In the genomic region with DNA sequence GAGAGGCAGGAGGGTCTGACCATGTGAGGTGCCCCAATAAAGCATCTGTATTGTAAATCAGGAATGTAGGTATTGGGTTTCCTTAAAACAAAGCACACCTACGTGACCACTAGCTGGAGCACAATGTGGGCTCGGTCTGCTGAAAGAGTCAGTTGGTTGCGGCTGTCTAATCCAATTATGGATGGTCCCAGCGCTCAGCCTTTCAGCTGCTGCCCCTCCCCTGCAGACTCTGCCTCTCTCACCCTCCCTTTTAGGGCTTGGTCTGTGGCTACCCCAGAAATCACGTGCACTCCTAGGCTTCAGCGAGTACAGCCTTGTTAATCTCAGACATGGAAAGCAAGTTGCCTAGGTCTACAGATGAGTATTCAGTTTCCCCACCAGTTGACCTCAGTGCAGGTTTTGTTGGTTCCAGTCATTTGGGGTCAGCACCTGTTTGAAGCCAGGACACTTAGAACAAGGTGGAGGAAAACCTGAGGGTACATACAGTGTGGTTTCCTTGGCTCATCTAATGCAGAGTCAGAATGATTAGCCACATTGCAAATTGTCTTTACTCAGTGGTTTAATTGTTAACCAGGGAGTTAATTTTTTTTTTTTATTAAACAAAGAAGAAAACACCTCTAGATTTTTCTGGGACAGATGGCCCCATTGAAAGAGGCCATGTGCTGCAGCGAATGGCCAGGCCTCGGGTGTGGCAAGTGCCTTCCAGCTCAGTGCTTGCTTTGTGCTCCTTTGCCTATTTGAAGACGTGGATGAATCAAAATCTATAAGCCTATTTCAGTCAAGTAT, we compare ENCODE assay signal across 9 cellular contexts.
A peak's percentile ranks its signal among the peaks of the same experiment; 100 is the strongest.
DNase-seq lines count a peak whose midpoint lies in the region; ATAC-seq, FAIRE-seq and TF ChIP-seq lines count a peak whose summit lies in the region.
"Had no signal": no experiment of that assay in that cellular context is flagged by ENCODE, and none has a peak within 500 bp of the region (broad histone marks: within the 10 kb centered on the region; RNA-seq: fewer than 3 reads in every experiment).

No MANE protein-coding gene starts in this region.

- RAD21 ChIA-PET in GM12878 (lab: Charles Lee; ENCODE audit: unreplicated experiment) = no interaction called here

- H3K4me2 ChIP-seq in GM12878 (ENCODE audit: control insufficient read depth, insufficient read depth) = no peak overlapping the region

- no peaks in the 10 kb centered on the region for H3K27me3 ChIP-seq in GM12878 (replicated peaks in 1 of 2; ENCODE audit: control insufficient read depth in 2 of 2, insufficient read depth in 2 of 2, low read length in 1 of 2)

- no peak for TF ChIP-seq RAD21 in GM12878 (IDR thresholded peaks at IDR 0.05; ENCODE audit: insufficient read depth, low read depth, low read length)

- H3K9ac ChIP-seq in GM12878 (ENCODE audit: control insufficient read depth, insufficient read depth, low read length) = no peak overlapping the region

- intact Hi-C loops in GM12878 (cut with micrococcal nuclease; ENCODE audit: unreplicated experiment) = no loop called here

- no peaks in the 10 kb centered on the region for H4K20me1 ChIP-seq in GM12878 (ENCODE audit: control insufficient read depth, insufficient read depth)

- POLR2A ChIA-PET in GM12878 (lab: Charles Lee) = no interaction called here

- peak; percentile 12 for ATAC-seq in activated CD8-positive, alpha-beta memory T cell treated with anti-CD3 and anti-CD28 coated beads, Interleukin-2, amount 10 ng/mL, durations not matched to agents 7 days and 5 days
- ATAC-seq in HG03342 (IDR thresholded peaks at IDR 0.05; ENCODE audit: unreplicated experiment) (peak; percentile 70), GM12878 (peak; percentile 88)
- peak; percentile 62 for ATAC-seq in stimulated activated memory B cell treated with anti-CD40 and anti-IgM and Interleukin-4, amounts not matched to agents 10 μg/mL and 1 μg/mL and 100 μg/mL, for 72 hours

- H3K4me3 Mint-ChIP-seq in activated CD8-positive, alpha-beta memory T cell treated with anti-CD3 and anti-CD28 coated beads, Interleukin-2, amount 10 ng/mL, durations not matched to agents 7 days and 5 days = no peak overlapping the region
- no peak overlapping the region for H3K4me3 Mint-ChIP-seq in stimulated activated memory B cell treated with anti-CD40 and anti-IgM and Interleukin-4, amounts not matched to agents 10 μg/mL and 1 μg/mL and 100 μg/mL, for 72 hours
- H3K4me3 Mint-ChIP-seq: CD4-positive, CD25-positive, alpha-beta regulatory T cell had no signal

- TF ChIP-seq EP300 in GM12878 (IDR thresholded peaks at IDR 0.05; ENCODE audit: borderline replicate concordance in 1 of 2, control insufficient read depth in 1 of 2, low read depth in 2 of 2, low read length in 2 of 2) = no peak

- no peak overlapping the region for H3K4me3 ChIP-seq in GM12878

- no peak overlapping the region for H3K27ac Mint-ChIP-seq in activated CD8-positive, alpha-beta memory T cell treated with anti-CD3 and anti-CD28 coated beads, Interleukin-2, amount 10 ng/mL, durations not matched to agents 7 days and 5 days
- H3K27ac Mint-ChIP-seq in stimulated activated memory B cell treated with anti-CD40 and anti-IgM and Interleukin-4, amounts not matched to agents 10 μg/mL and 1 μg/mL and 100 μg/mL, for 72 hours = no peak overlapping the region

- H3K27me3 Mint-ChIP-seq in activated CD8-positive, alpha-beta memory T cell treated with anti-CD3 and anti-CD28 coated beads, Interleukin-2, amount 10 ng/mL, durations not matched to agents 7 days and 5 days = peaks cover 8% of the 10 kb centered on the region
- no peaks in the 10 kb centered on the region for H3K27me3 Mint-ChIP-seq in stimulated activated memory B cell treated with anti-CD40 and anti-IgM and Interleukin-4, amounts not matched to agents 10 μg/mL and 1 μg/mL and 100 μg/mL, for 72 hours

- peaks cover 8% of the 10 kb centered on the region for H3K4me1 Mint-ChIP-seq in activated CD8-positive, alpha-beta memory T cell treated with anti-CD3 and anti-CD28 coated beads, Interleukin-2, amount 10 ng/mL, durations not matched to agents 7 days and 5 days
- peaks cover 17% of the 10 kb centered on the region for H3K4me1 Mint-ChIP-seq in stimulated activated memory B cell treated with anti-CD40 and anti-IgM and Interleukin-4, amounts not matched to agents 10 μg/mL and 1 μg/mL and 100 μg/mL, for 72 hours

- peak; percentile 78 for FAIRE-seq in GM12878 (lab: Jason Lieb, UNC)

- no peak for DNase-seq in activated CD8-positive, alpha-beta memory T cell treated with anti-CD3 and anti-CD28 coated beads, Interleukin-2, amount 10 ng/mL, durations not matched to agents 7 days and 5 days
- DNase-seq in activated CD8-positive, alpha-beta memory T cell treated with anti-CD3 and anti-CD28 coated beads for 24 hours = no peak
- peak; percentile 23 for DNase-seq in GM12878 (ENCODE audit: low read depth, low spot score)
- DNase-seq in NCI-H1105 treated with DMSO at 0.1 percent for 48 hours (lab: John Stamatoyannopoulos, UW) = no peak
- DNase-seq in SIG-M5 (lab: John Stamatoyannopoulos, UW) = no peak
- DNase-seq in C1 segment of cervical spinal cord (lab: John Stamatoyannopoulos, UW) = no peak
- DNase-seq: CD4-positive, CD25-positive, alpha-beta regulatory T cell had no signal

- CTCF ChIA-PET in activated CD8-positive, alpha-beta memory T cell treated with anti-CD3 and anti-CD28 coated beads, Interleukin-2, amount 10 ng/mL, durations not matched to agents 7 days and 5 days (lab: Charles Lee) = no interaction called here
- CTCF ChIA-PET in GM12878 (lab: Yijun Ruan, JAX) = interaction anchor here (1.2 kb wide), 1 partner anchor 58 kb away, joined by 3 read pairs; no protein-coding TSS in a partner anchor

- TF ChIP-seq CTCF in GM12878 (IDR thresholded peaks at IDR 0.05 in 2 of 3, conservative IDR thresholded peaks at IDR 0.05 in 1 of 3; ENCODE audit: control insufficient read depth in 2 of 3, extremely low read depth in 1 of 3, insufficient read depth in 1 of 3, low read depth in 3 of 3, low read length in 3 of 3) = no peak

- no peaks in the 10 kb centered on the region for H3K9me3 Mint-ChIP-seq in activated CD8-positive, alpha-beta memory T cell treated with anti-CD3 and anti-CD28 coated beads, Interleukin-2, amount 10 ng/mL, durations not matched to agents 7 days and 5 days (ENCODE audit: low read depth)
- H3K9me3 Mint-ChIP-seq in stimulated activated memory B cell treated with anti-CD40 and anti-IgM and Interleukin-4, amounts not matched to agents 10 μg/mL and 1 μg/mL and 100 μg/mL, for 72 hours = no peaks in the 10 kb centered on the region
- H3K9me3 Mint-ChIP-seq: CD4-positive, CD25-positive, alpha-beta regulatory T cell had no signal

- SMC1A ChIA-PET in GM12878 (lab: Charles Lee; ENCODE audit: uncharacterized antibody, unreplicated experiment) = no interaction called here

- H3K4me1 ChIP-seq in GM12878 (ENCODE audit: control insufficient read depth, insufficient read depth, low read length) = no peaks in the 10 kb centered on the region

- 25% methylated on average over 9 of the region's 9 CpGs for WGBS in GM12878 (ENCODE audit: insufficient coverage, insufficient replicate concordance, low lambda C conversion rate, missing lambda C conversion rate)

- no peaks in the 10 kb centered on the region for H3K79me2 ChIP-seq in GM12878 (ENCODE audit: control insufficient read depth, insufficient read depth, low read length)

- no TSS peak for BruUV-seq in GM12878 (replicated peaks; lab: Mats Ljungman, UMichigan)

- H3K36me3 Mint-ChIP-seq in activated CD8-positive, alpha-beta memory T cell treated with anti-CD3 and anti-CD28 coated beads, Interleukin-2, amount 10 ng/mL, durations not matched to agents 7 days and 5 days = no peaks in the 10 kb centered on the region
- no peaks in the 10 kb centered on the region for H3K36me3 Mint-ChIP-seq in stimulated activated memory B cell treated with anti-CD40 and anti-IgM and Interleukin-4, amounts not matched to agents 10 μg/mL and 1 μg/mL and 100 μg/mL, for 72 hours
- H3K36me3 Mint-ChIP-seq: CD4-positive, CD25-positive, alpha-beta regulatory T cell had no signal

- in situ Hi-C loops in GM12878 (cut with MboI) = no loop called here

- H3K9me3 ChIP-seq in GM12878 (replicated peaks; ENCODE audit: control insufficient read depth, insufficient read depth, low read length) = no peaks in the 10 kb centered on the region

- H3K36me3 ChIP-seq in GM12878 (ENCODE audit: control insufficient read depth in 2 of 2, insufficient read depth in 2 of 2, low read length in 1 of 2) = no peaks in the 10 kb centered on the region

- no peak overlapping the region for H2AFZ ChIP-seq in GM12878 (ENCODE audit: control insufficient read depth, low read depth, low read length)

- TF ChIP-seq POLR2A in GM12878 (IDR thresholded peaks at IDR 0.05; ENCODE audit: low read depth, low read length) = no peak

- no peak overlapping the region for H3K27ac ChIP-seq in GM12878 (ENCODE audit: control insufficient read depth, insufficient read depth)

TF ChIP-seq in GM12878, 131 proteins besides CTCF, POLR2A, EP300 and RAD21:
- TF ChIP-seq RAD51 (IDR thresholded peaks at IDR 0.05) = peak; percentile 34; the same call in 1 of the 2 replicates
- peak; percentile 86 for TF ChIP-seq NR2F1 (conservative IDR thresholded peaks at IDR 0.05)
- TF ChIP-seq MTA2 (IDR thresholded peaks at IDR 0.05; ENCODE audit: low read depth) = 0 out of 2 replicates have a peak, but pooled peaks have one; percentile 42
- TF ChIP-seq SMC3 (IDR thresholded peaks at IDR 0.05; ENCODE audit: borderline replicate concordance, low read length) = no peak
- TF ChIP-seq ZNF384 (IDR thresholded peaks at IDR 0.05; ENCODE audit: borderline replicate concordance, low read depth, low read length) = peak; percentile 17; the same call in 1 of the 2 replicates
- TF ChIP-seq FOXM1 (IDR thresholded peaks at IDR 0.05; ENCODE audit: low read depth, low read length) = no peak
- peak; percentile 36 to 69; a peak in 3 of 4 replicates for TF ChIP-seq IKZF2 (IDR thresholded peaks at IDR 0.05)
- TF ChIP-seq STAT3 (IDR thresholded peaks at IDR 0.05; ENCODE audit: low read depth, low read length) = no peak
- TF ChIP-seq BHLHE40 (IDR thresholded peaks at IDR 0.05; ENCODE audit: borderline replicate concordance in 1 of 2, low read depth in 2 of 2, low read length in 1 of 2) = peak; percentile 81 to 90
- TF ChIP-seq IKZF1 (conservative IDR thresholded peaks at IDR 0.05) = peak; percentile 40
- TF ChIP-seq RUNX3 (IDR thresholded peaks at IDR 0.05; ENCODE audit: low read length) = 0 out of 2 replicates have a peak, but pooled peaks have one; percentile 14

Comparison
In these comparisons a context has a peak if more than half of its experiments do, and no peak if none do; other contexts are left out.
1. ATAC-seq: peak in every context shown above with its lines; median percentile 88 in GM12878; 70 in HG03342; 62 in stimulated activated memory B cell treated with anti-CD40 and anti-IgM and Interleukin-4, amounts not matched to agents 10 μg/mL and 1 μg/mL and 100 μg/mL, for 72 hours; 12 in activated CD8-positive, alpha-beta memory T cell treated with anti-CD3 and anti-CD28 coated beads, Interleukin-2, amount 10 ng/mL, durations not matched to agents 7 days and 5 days.